In the genomic region with DNA sequence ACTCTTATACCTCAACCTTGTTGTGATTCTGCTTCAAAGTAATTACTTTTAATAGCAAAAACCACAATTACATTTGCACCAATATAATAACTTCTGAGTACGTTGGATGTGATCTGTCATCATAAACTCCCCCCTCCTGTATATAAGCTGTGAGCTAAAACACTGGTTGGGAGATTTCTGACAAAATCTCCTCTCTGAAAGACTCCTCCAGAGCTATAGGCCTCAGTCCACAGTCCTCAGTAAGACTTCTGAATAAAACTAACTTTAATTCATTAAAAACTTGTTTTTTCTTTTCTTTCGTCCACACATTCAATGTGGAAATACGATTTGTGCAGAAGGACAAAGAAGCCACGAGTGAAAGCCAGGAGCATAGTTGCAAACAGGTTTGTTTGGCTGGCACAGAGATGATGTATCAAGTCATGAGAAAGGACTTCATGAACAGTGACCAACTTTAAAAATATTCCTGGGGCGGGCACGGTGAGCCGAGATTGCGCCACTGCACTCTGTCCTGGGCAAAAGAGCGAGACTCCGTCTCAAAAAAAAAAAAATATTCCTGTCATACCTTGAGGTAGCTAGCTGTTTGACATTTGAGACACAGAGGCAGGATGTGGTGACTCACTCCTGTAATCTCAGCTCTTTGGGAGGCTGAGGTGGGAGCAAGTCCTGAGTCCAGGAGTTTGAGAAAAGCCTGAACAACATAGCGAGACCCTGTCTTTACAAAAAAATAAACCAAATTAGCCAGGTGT, we compare ENCODE assay signal across 14 cellular contexts.
DNase-seq lines count a peak whose midpoint lies in the region; ATAC-seq, FAIRE-seq and TF ChIP-seq lines count a peak whose summit lies in the region.
"Had no signal": no experiment of that assay in that cellular context is flagged by ENCODE, and none has a peak within 500 bp of the region (broad histone marks: within the 10 kb centered on the region; RNA-seq: fewer than 3 reads in every experiment).

No MANE protein-coding gene starts in this region.

- no peaks in the 10 kb centered on the region for H3K9me2 ChIP-seq in SK-N-SH

- H2AFZ ChIP-seq in SK-N-SH (ENCODE audit: low read depth) (peak overlapping the region; percentile 62; the same call in 1 of the 2 replicates), fibroblast of lung (ENCODE audit: low read length) (no peak overlapping the region)
- H2AFZ ChIP-seq: hepatocyte had no signal

- TF ChIP-seq RAD21 in SK-N-SH (IDR thresholded peaks at IDR 0.05; ENCODE audit: low read length) = no peak

- H4K20me1 ChIP-seq in SK-N-SH (ENCODE audit: insufficient read depth) (no peaks in the 10 kb centered on the region), fibroblast of lung (ENCODE audit: control insufficient read depth, extremely low read depth, insufficient read depth, low read length) (no peaks in the 10 kb centered on the region)

- CTCF ChIA-PET in SK-N-SH (lab: Yijun Ruan, JAX) = interaction anchor here (1.2 to 1.4 kb wide), 2 partner anchors 16 to 29 kb away, joined by 3 read pairs; no protein-coding TSS in a partner anchor

- 40% methylated on average over 11 of the region's 11 CpGs for WGBS in SK-N-SH (ENCODE audit: low lambda C conversion rate)
- 87 to 91% (median 90%) methylated on average over 11 of the region's 11 CpGs for WGBS in ovary, 3 donors

- H3K4me1 ChIP-seq in SK-N-SH (ENCODE audit: control insufficient read depth in 1 of 2, insufficient read depth in 2 of 2, low read depth in 1 of 2, low read length in 1 of 2) (0 out of 4 replicates have a peak, but pooled peaks cover 0 to 6% of the 10 kb centered on the region in 2 experiments), fibroblast of lung (ENCODE audit: control insufficient read depth, extremely low read depth, insufficient read depth, low read length) (no peaks in the 10 kb centered on the region), ovary (ENCODE audit: insufficient read depth) (no peaks in the 10 kb centered on the region)
- H3K4me1 ChIP-seq: vagina had no signal

- H3K4me2 ChIP-seq in SK-N-SH (no peak overlapping the region), fibroblast of lung (ENCODE audit: extremely low read depth, insufficient read depth, low read length) (no peak overlapping the region)
- H3K4me2 ChIP-seq: hepatocyte had no signal

- H3F3A ChIP-seq in SK-N-SH (replicated peaks; ENCODE audit: insufficient read depth) = no peaks in the 10 kb centered on the region

- peak; percentile 91 for FAIRE-seq in H54 (lab: Jason Lieb, UNC)
- FAIRE-seq: GM18507 had no signal

- peak in 1 of 2 experiments; percentile 9; a peak in 1 of 4 replicates for TF ChIP-seq EP300 in SK-N-SH (IDR thresholded peaks at IDR 0.05; ENCODE audit: borderline replicate concordance in 1 of 2, low read depth in 1 of 2, low read length in 1 of 2)
- TF ChIP-seq EP300 in ovary (IDR thresholded peaks at IDR 0.05) = no peak

- no peaks in the 10 kb centered on the region for H3K36me3 ChIP-seq in SK-N-SH (replicated peaks in 1 of 2; ENCODE audit: control insufficient read depth in 1 of 2, insufficient read depth in 2 of 2, low read length in 1 of 2)
- no peaks in the 10 kb centered on the region for H3K36me3 ChIP-seq in fibroblast of lung (ENCODE audit: control insufficient read depth, insufficient read depth, low read length)
- H3K36me3 ChIP-seq in ovary = no peaks in the 10 kb centered on the region
- H3K36me3 ChIP-seq: vagina had no signal

- intact Hi-C loops in sciatic nerve (cut with DNase I) (no loop called here), ovary (cut with DNase I) (no loop called here)

- no peak for TF ChIP-seq CTCF in SK-N-SH (IDR thresholded peaks at IDR 0.05)
- TF ChIP-seq CTCF in fibroblast of lung (conservative IDR thresholded peaks at IDR 0.05 in 1 of 2, IDR thresholded peaks at IDR 0.05 in 1 of 2; ENCODE audit: low read depth in 1 of 2, low read length in 2 of 2) = no peak
- no peak for TF ChIP-seq CTCF in ovary (IDR thresholded peaks at IDR 0.05)
- no peak for TF ChIP-seq CTCF in GM13976 (IDR thresholded peaks at IDR 0.05; ENCODE audit: borderline replicate concordance, control extremely low read depth, extremely low read depth, insufficient read depth, missing control alignments)

- H3K27ac ChIP-seq in SK-N-SH (ENCODE audit: low read depth in 2 of 2, low read length in 1 of 2) = peak overlapping the region in 1 of 2 experiments; percentile 24; a peak in 1 of 4 replicates
- no peak overlapping the region for H3K27ac ChIP-seq in fibroblast of lung (ENCODE audit: insufficient read depth, low read length)
- no peak overlapping the region for H3K27ac ChIP-seq in ovary
- H3K27ac ChIP-seq: hepatocyte, vagina had no signal

- TF ChIP-seq POLR2A in H54 (IDR thresholded peaks at IDR 0.05; ENCODE audit: low read depth, low read length) (no peak), ovary (IDR thresholded peaks at IDR 0.05) (no peak)

- H3K79me2 ChIP-seq in SK-N-SH (ENCODE audit: insufficient read depth) (no peaks in the 10 kb centered on the region), fibroblast of lung (ENCODE audit: control insufficient read depth, insufficient read depth, low read length) (no peaks in the 10 kb centered on the region)
- H3K79me2 ChIP-seq: hepatocyte had no signal

- POLR2A ChIA-PET in SK-N-SH (lab: Yijun Ruan, JAX) = no interaction called here

- ATAC-seq in sciatic nerve = no peak
- ATAC-seq: effector memory CD8-positive, alpha-beta T cell had no signal

- H3K4me3 ChIP-seq in SK-N-SH (ENCODE audit: low read depth in 2 of 2, low read length in 1 of 2) = no peak overlapping the region
- no peak overlapping the region for H3K4me3 ChIP-seq in fibroblast of lung (replicated peaks in 1 of 4; ENCODE audit: control extremely low read depth in 1 of 4, insufficient read depth in 1 of 4, low read depth in 3 of 4, low read length in 4 of 4)
- no peak overlapping the region for H3K4me3 ChIP-seq in ovary
- H3K4me3 ChIP-seq: hepatocyte, vagina had no signal

- H3K27me3 ChIP-seq in SK-N-SH (ENCODE audit: insufficient read depth) (no peaks in the 10 kb centered on the region), fibroblast of lung (ENCODE audit: control insufficient read depth, insufficient read depth, low read length) (no peaks in the 10 kb centered on the region), ovary (no peaks in the 10 kb centered on the region)
- H3K27me3 ChIP-seq: hepatocyte, vagina had no signal

- DNase-seq in 8988T (peak; percentile 24), H54 (ENCODE audit: insufficient read length, low spot score) (peak; percentile 27), SK-N-SH (no peak), fibroblast of lung (ENCODE audit: low read depth in 2 of 2) (peak; percentile 34 to 76), sciatic nerve (ENCODE audit: low spot score) (no peak), ovary (no peak), GM13976 (ENCODE audit: low spot score) (no peak)
- DNase-seq in stimulated activated CD4-positive, alpha-beta T cell treated with anti-CD3 and anti-CD28 coated beads, Interleukin-4, amount 100 ng/mL, for 4 hours = no peak
- DNase-seq: effector memory CD8-positive, alpha-beta T cell; MM.1S; T-helper 9 cell had no signal

- H3K9ac ChIP-seq in SK-N-SH (no peak overlapping the region), fibroblast of lung (ENCODE audit: insufficient read depth, low read length) (no peak overlapping the region)

- H3K9me3 ChIP-seq in SK-N-SH (no peaks in the 10 kb centered on the region), fibroblast of lung (ENCODE audit: control insufficient read depth, insufficient read depth, low read depth, low read length) (no peaks in the 10 kb centered on the region), ovary (no peaks in the 10 kb centered on the region)
- H3K9me3 ChIP-seq: vagina had no signal

- in situ Hi-C loops in GM13976 (cut with MboI; ENCODE audit: low sequenced_read_pairs, unreplicated experiment) = no loop called here

TF ChIP-seq in SK-N-SH, 30 proteins besides CTCF, POLR2A, EP300 and RAD21:
- TF ChIP-seq RCOR1 (IDR thresholded peaks at IDR 0.05; ENCODE audit: low read length) (no peak), RFX5 (IDR thresholded peaks at IDR 0.05; ENCODE audit: low read length) (no peak), PBX3 (IDR thresholded peaks at IDR 0.05) (peak; percentile 58), TCF12 (IDR thresholded peaks at IDR 0.05) (peak; percentile 23; the same call in 1 of the 2 replicates), JUND (IDR thresholded peaks at IDR 0.05) (peak; percentile 52), FOSL2 (IDR thresholded peaks at IDR 0.05; ENCODE audit: borderline replicate concordance, low read depth) (peak; percentile 56; the same call in 1 of the 2 replicates)

Comparison
In these comparisons a context has a peak if more than half of its experiments do, and no peak if none do; other contexts are left out.
1. DNase-seq: peak in 8988T (single experiment), H54 (single experiment) and fibroblast of lung (2 of 2); none in SK-N-SH (single experiment), stimulated activated CD4-positive, alpha-beta T cell treated with anti-CD3 and anti-CD28 coated beads, Interleukin-4, amount 100 ng/mL, for 4 hours (0 of 2), sciatic nerve (single experiment), ovary (0 of 5) and GM13976 (single experiment).